ENCODE assay signal across 14 cellular contexts in genomic region chr6:100230115-100230975, GRCh38.
DNase-seq lines count a peak whose midpoint lies in the region; ATAC-seq, FAIRE-seq and TF ChIP-seq lines count a peak whose summit lies in the region.
"Had no signal": no experiment of that assay in that cellular context is flagged by ENCODE, and none has a peak within 500 bp of the region (broad histone marks: within the 10 kb centered on the region; RNA-seq: fewer than 3 reads in every experiment).

No MANE protein-coding gene starts in this region.

- no peak for TF ChIP-seq EP300 in K562 (IDR thresholded peaks at IDR 0.05; ENCODE audit: low read length)

- no peak for TF ChIP-seq RAD21 in K562 (CRISPR knock-in tag; conservative IDR thresholded peaks at IDR 0.05 in 1 of 2, IDR thresholded peaks at IDR 0.05 in 1 of 2)

- TF ChIP-seq CTCF in K562 (IDR thresholded peaks at IDR 0.05 in 2 of 3, conservative IDR thresholded peaks at IDR 0.05 in 1 of 3; ENCODE audit: insufficient read depth in 2 of 3, low read depth in 1 of 3, low read length in 3 of 3) (no peak), osteoblast (IDR thresholded peaks at IDR 0.05; ENCODE audit: extremely low read depth, low read depth, low read length) (no peak)

- intact Hi-C loops in K562 (cut with micrococcal nuclease): no loop called here

- in situ Hi-C loops in K562 (cut with MboI): no loop called here

- H3K4me3 ChIP-seq in K562 (no peak overlapping the region), osteoblast (ENCODE audit: insufficient read depth, low read length) (no peak overlapping the region)

- 41% methylated on average over 6 of the region's 6 CpGs for WGBS in K562 (ENCODE audit: insufficient coverage, low coverage, missing lambda C conversion rate)

- peaks cover 3 to 33% of the 10 kb centered on the region in 2 experiments for H3K4me1 ChIP-seq in K562 (replicated peaks in 1 of 2; ENCODE audit: control insufficient read depth in 2 of 2, insufficient read depth in 2 of 2, low read length in 2 of 2)
- H3K4me1 ChIP-seq in osteoblast (ENCODE audit: insufficient read depth, low read length): peaks cover 14% of the 10 kb centered on the region

- H3K36me3 ChIP-seq in K562 (ENCODE audit: control insufficient read depth, insufficient read depth, low read length) (no peaks in the 10 kb centered on the region), osteoblast (ENCODE audit: insufficient read depth, low read length) (no peaks in the 10 kb centered on the region)
- H3K36me3 ChIP-seq: thoracic aorta had no signal

- ATAC-seq in K562: peak; percentile 22; the same call in 2 of the 3 replicates

- H3K4me2 ChIP-seq in K562 (ENCODE audit: insufficient read depth, low read length) (peak overlapping the region; percentile 20; the same call in 1 of the 2 replicates), osteoblast (ENCODE audit: insufficient read depth, low read length) (peak overlapping the region; percentile 26)

- no TSS peak for BruUV-seq in K562 (replicated peaks; lab: Mats Ljungman, UMichigan)

- FAIRE-seq in K562 (lab: Jason Lieb, UNC): peak; percentile 42
- FAIRE-seq in frontal cortex (lab: Jason Lieb, UNC): no peak

- POLR2A ChIA-PET in K562 (lab: Yijun Ruan, JAX): interaction anchor here (0.7 to 1.7 kb wide), 4 partner anchors 10 to 21 kb away, joined by 3 to 6 read pairs (median 4); no protein-coding TSS in a partner anchor

- H3K9me3 ChIP-seq in K562 (replicated peaks; ENCODE audit: control insufficient read depth, insufficient read depth, low read depth, low read length) (no peaks in the 10 kb centered on the region), osteoblast (ENCODE audit: low read depth, low read length) (no peaks in the 10 kb centered on the region)
- H3K9me3 ChIP-seq: thoracic aorta had no signal

- no peaks in the 10 kb centered on the region for H3K9me1 ChIP-seq in K562 (ENCODE audit: control insufficient read depth, insufficient read depth, low read length)

- CTCF ChIA-PET in K562 (lab: Yijun Ruan, JAX; ENCODE audit: low intra/inter-chr PET ratio): no interaction called here

- H3K9ac ChIP-seq in K562 (ENCODE audit: insufficient read depth in 1 of 2, low read depth in 2 of 2, low read length in 2 of 2): no peak overlapping the region

- DNase-seq in EL (peak; percentile 10), LHCN-M2 (ENCODE audit: low read depth) (peak; percentile 96), K562 (ENCODE audit: extremely low read depth in 1 of 4, low spot score in 3 of 4) (peak in 2 of 4 experiments; percentile 29 to 50), osteoblast (ENCODE audit: insufficient read length, low spot score, missing footprints) (no peak), NCI-H748 (lab: John Stamatoyannopoulos, UW; ENCODE audit: unreplicated experiment) (no peak), LoVo (ENCODE audit: low spot score) (no peak), frontal cortex (ENCODE audit: low spot score in 2 of 2) (no peak)
- DNase-seq: activated CD4-positive, alpha-beta T cell treated with anti-CD3 and anti-CD28 coated beads for 48 hours; central memory CD4-positive, alpha-beta T cell; effector memory CD4-positive, alpha-beta T cell; naive B cell; NCI-H2107 had no signal

- H3K79me2 ChIP-seq in K562 (ENCODE audit: control insufficient read depth, insufficient read depth, low read length) (no peaks in the 10 kb centered on the region), osteoblast (ENCODE audit: insufficient read depth, low read length) (no peaks in the 10 kb centered on the region)

- H2AFZ ChIP-seq in K562 (ENCODE audit: low read depth, low read length): peak overlapping the region; percentile 98
- H2AFZ ChIP-seq in osteoblast (ENCODE audit: low read length): peak overlapping the region; percentile 64

- H3K27ac ChIP-seq in K562 (ENCODE audit: extremely low read depth, low read depth, low read length) (no peak overlapping the region), osteoblast (ENCODE audit: low read depth, low read length) (peak overlapping the region; percentile 44)
- H3K27ac ChIP-seq: C4-2B, thoracic aorta had no signal

- H4K20me1 ChIP-seq in K562 (replicated peaks; ENCODE audit: control insufficient read depth, insufficient read depth, low read length): no peaks in the 10 kb centered on the region
- H4K20me1 ChIP-seq in osteoblast (ENCODE audit: insufficient read depth, low read length): no peaks in the 10 kb centered on the region

- H3K27me3 ChIP-seq in K562 (ENCODE audit: control insufficient read depth in 2 of 2, insufficient read depth in 2 of 2, low read length in 2 of 2) (no peaks in the 10 kb centered on the region), osteoblast (ENCODE audit: insufficient read depth, low read length) (no peaks in the 10 kb centered on the region)

- no peak for TF ChIP-seq POLR2A in K562 (conservative IDR thresholded peaks at IDR 0.05)

TF ChIP-seq in K562, 482 proteins besides CTCF, POLR2A, EP300 and RAD21 (continues in another document):
- TF ChIP-seq HOXB6 (CRISPR knock-in tag; IDR thresholded peaks at IDR 0.05; ENCODE audit: borderline replicate concordance) (no peak), ATF7 (IDR thresholded peaks at IDR 0.05) (no peak), ZNF232 (CRISPR knock-in tag; IDR thresholded peaks at IDR 0.05) (no peak), CUX1 (CRISPR knock-in tag; IDR thresholded peaks at IDR 0.05) (peak; percentile 94), TEAD1 (CRISPR knock-in tag; IDR thresholded peaks at IDR 0.05) (no peak), CXXC5 (CRISPR knock-in tag; IDR thresholded peaks at IDR 0.05) (peak; percentile 45; the same call in 1 of the 2 replicates), ARID1B (IDR thresholded peaks at IDR 0.05) (0 out of 2 replicates have a peak, but pooled peaks have one; percentile 13), DPF2 (IDR thresholded peaks at IDR 0.05) (peak; percentile 41; the same call in 1 of the 2 replicates), SMARCA4 (IDR thresholded peaks at IDR 0.05) (0 out of 2 replicates have a peak, but pooled peaks have one; percentile 17), ZBTB12 (CRISPR knock-in tag; IDR thresholded peaks at IDR 0.05) (no peak), BCOR (IDR thresholded peaks at IDR 0.05) (no peak), JUN (IDR thresholded peaks at IDR 0.05; ENCODE audit: borderline replicate concordance, low read depth, low read length) (no peak), JUN (CRISPR knock-in tag; IDR thresholded peaks at IDR 0.05; ENCODE audit: borderline replicate concordance) (no peak)

Comparison
In these comparisons a context has a peak if more than half of its experiments do, and no peak if none do; other contexts are left out.
1. DNase-seq: peak in EL (single experiment) and LHCN-M2 (single experiment); none in osteoblast (single experiment), NCI-H748 (single experiment), LoVo (single experiment) and frontal cortex (0 of 2).